1 cellular context compared by ENCODE assay signal in genomic region chr10:93189959-93190358, GRCh38.
TF ChIP-seq lines count a peak whose summit lies in the region.

No MANE protein-coding gene starts in this region.

TF ChIP-seq in GM23338, 12 proteins besides CTCF, POLR2A, EP300 and RAD21 (continued from another document):
- TF ChIP-seq ZNF462 (CRISPR knock-in tag; IDR thresholded peaks at IDR 0.05) (no peak), EZH2 (IDR thresholded peaks at IDR 0.05; ENCODE audit: low read depth, unreplicated experiment) (no peak), REST (IDR thresholded peaks at IDR 0.05; ENCODE audit: unreplicated experiment) (no peak), ZNF331 (CRISPR knock-in tag; IDR thresholded peaks at IDR 0.05; ENCODE audit: low read depth) (no peak), ETS1 (IDR thresholded peaks at IDR 0.05) (no peak), JUNB (IDR thresholded peaks at IDR 0.05; ENCODE audit: unreplicated experiment) (no peak), NANOG (IDR thresholded peaks at IDR 0.05; ENCODE audit: borderline replicate concordance) (no peak), ZNF114 (CRISPR knock-in tag; IDR thresholded peaks at IDR 0.05) (no peak), POLR2AphosphoS5 (IDR thresholded peaks at IDR 0.05; ENCODE audit: low read depth) (no peak), STAT1 (IDR thresholded peaks at IDR 0.05; ENCODE audit: unreplicated experiment) (no peak), CREB1 (CRISPR knock-in tag; IDR thresholded peaks at IDR 0.05; ENCODE audit: low read depth) (no peak)
TF ChIP-seq in GM23338: peak in this region for 0.
